Comparison of ENCODE assay signal across 10 cellular contexts in the genomic region with DNA sequence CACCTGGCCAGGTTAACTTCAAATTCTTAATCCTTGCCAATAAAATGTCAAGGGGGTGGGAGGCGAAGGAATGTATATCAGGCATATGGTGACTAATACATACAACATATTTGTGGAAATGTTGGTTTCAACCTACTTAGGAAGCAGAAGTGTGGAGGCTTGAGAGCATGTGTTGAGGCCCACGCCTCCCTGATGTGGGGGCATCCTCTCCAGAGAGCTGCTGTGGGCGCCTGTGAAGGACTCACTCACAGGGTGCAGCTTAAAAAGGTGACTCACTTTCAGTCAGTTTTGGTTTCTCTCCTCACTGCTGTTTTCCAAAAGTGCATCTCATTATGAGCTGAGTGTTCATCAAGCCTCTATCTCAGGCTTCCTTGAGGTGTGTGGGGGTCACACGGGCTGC. TPM values are rescaled to one million over a fixed set of nuclear protein-coding genes. Genes with fewer than 3 reads are reported as not detected.
A peak's percentile ranks its signal among the peaks of the same experiment; 100 is the strongest.
DNase-seq lines count a peak whose midpoint lies in the region; ATAC-seq and TF ChIP-seq lines count a peak whose summit lies in the region.
"Had no signal": no experiment of that assay in that cellular context is flagged by ENCODE, and none has a peak within 500 bp of the region (broad histone marks: within the 10 kb centered on the region; RNA-seq: fewer than 3 reads in every experiment).

No MANE protein-coding gene starts in this region.

- no peaks in the 10 kb centered on the region for H3K27me3 ChIP-seq in adipocyte (replicated peaks; ENCODE audit: control insufficient read depth, insufficient read depth, low read length)

- H3K4me3 ChIP-seq in adipocyte (ENCODE audit: low read length), result no peak overlapping the region
- H3K4me3 ChIP-seq: SK-N-MC had no signal

- no peaks in the 10 kb centered on the region for H3K36me3 ChIP-seq in adipocyte (ENCODE audit: control insufficient read depth, insufficient read depth, low read length, severe bottlenecking)

- H3K9ac ChIP-seq in adipocyte (ENCODE audit: low read length), result no peak overlapping the region

- no peaks in the 10 kb centered on the region for H3K9me3 ChIP-seq in adipocyte (ENCODE audit: control insufficient read depth, low read length)

- H3K4me1 ChIP-seq in adipocyte (ENCODE audit: control insufficient read depth, insufficient read depth, low read length), result peaks cover 1% of the 10 kb centered on the region

- ATAC-seq in HG02870 (IDR thresholded peaks at IDR 0.05; ENCODE audit: unreplicated experiment), result peak; percentile 78

- POLR2A ChIA-PET in HEK293T (lab: Yijun Ruan, JAX), result no interaction called here

- CTCF ChIA-PET in HEK293T (lab: Yijun Ruan, JAX), result no interaction called here

- DNase-seq in GM19240 (ENCODE audit: insufficient read length, low spot score) (peak; percentile 2), adipocyte (ENCODE audit: low read depth) (peak; percentile 54), cardiac septum (ENCODE audit: low spot score) (no peak), HEK293T (ENCODE audit: extremely low spot score) (no peak), kidney glomerular epithelial cell (lab: John Stamatoyannopoulos, UW) (no peak)
- DNase-seq in stimulated activated CD4-positive, alpha-beta T cell treated with anti-CD3 and anti-CD28 coated beads, Interleukin-15, amount 100 ng/mL, for 48 hours (ENCODE audit: low read depth in 2 of 2), result peak; percentile 7 to 9
- DNase-seq: GOT3 had no signal

- intact Hi-C loops in cardiac septum (cut with DNase I), result no loop called here

TF ChIP-seq in HEK293T, 16 proteins besides CTCF, POLR2A, EP300 and RAD21:
- no peak for TF ChIP-seq TARDBP (IDR thresholded peaks at IDR 0.05)
- TF ChIP-seq SUZ12 (IDR thresholded peaks at IDR 0.05), result no peak
- no peak for TF ChIP-seq NFRKB (IDR thresholded peaks at IDR 0.05)
- no peak for TF ChIP-seq FOXK2 (IDR thresholded peaks at IDR 0.05)
- TF ChIP-seq, protein P1, sequence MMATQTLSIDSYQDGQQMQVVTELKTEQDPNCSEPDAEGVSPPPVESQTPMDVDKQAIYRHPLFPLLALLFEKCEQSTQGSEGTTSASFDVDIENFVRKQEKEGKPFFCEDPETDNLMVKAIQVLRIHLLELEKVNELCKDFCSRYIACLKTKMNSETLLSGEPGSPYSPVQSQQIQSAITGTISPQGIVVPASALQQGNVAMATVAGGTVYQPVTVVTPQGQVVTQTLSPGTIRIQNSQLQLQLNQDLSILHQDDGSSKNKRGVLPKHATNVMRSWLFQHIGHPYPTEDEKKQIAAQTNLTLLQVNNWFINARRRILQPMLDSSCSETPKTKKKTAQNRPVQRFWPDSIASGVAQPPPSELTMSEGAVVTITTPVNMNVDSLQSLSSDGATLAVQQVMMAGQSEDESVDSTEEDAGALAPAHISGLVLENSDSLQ (IDR thresholded peaks at IDR 0.05), result no peak
- TF ChIP-seq LEF1 (IDR thresholded peaks at IDR 0.05; ENCODE audit: borderline replicate concordance), result no peak
- TF ChIP-seq FOXA1 (IDR thresholded peaks at IDR 0.05), result no peak
- no peak for TF ChIP-seq ELF4 (IDR thresholded peaks at IDR 0.05)
- no peak for TF ChIP-seq FOXM1 (IDR thresholded peaks at IDR 0.05; ENCODE audit: borderline replicate concordance)
- TF ChIP-seq ZNF384 (IDR thresholded peaks at IDR 0.05), result no peak
- no peak for TF ChIP-seq L3MBTL2 (conservative IDR thresholded peaks at IDR 0.05)
- TF ChIP-seq BHLHE40 (IDR thresholded peaks at IDR 0.05; ENCODE audit: borderline replicate concordance), result no peak
- TF ChIP-seq CTBP1 (IDR thresholded peaks at IDR 0.05; ENCODE audit: borderline replicate concordance), result no peak
- no peak for TF ChIP-seq SP1 (IDR thresholded peaks at IDR 0.05)
- no peak for TF ChIP-seq ARNT (IDR thresholded peaks at IDR 0.05)
- no peak for TF ChIP-seq HDGF (IDR thresholded peaks at IDR 0.05; ENCODE audit: borderline replicate concordance)

RNA-seq across cellular contexts. Expression of gene LNX1, which starts 27.5 kb away (rescaled TPM):
- 1.8 TPM for total RNA-seq in cardiac septum
- total RNA-seq: neural crest cell had no signal

Comparison
In these comparisons a context has a peak if more than half of its experiments do, and no peak if none do; other contexts are left out.
1. DNase-seq: peak in GM19240 (single experiment), adipocyte (single experiment) and stimulated activated CD4-positive, alpha-beta T cell treated with anti-CD3 and anti-CD28 coated beads, Interleukin-15, amount 100 ng/mL, for 48 hours (2 of 2); none in cardiac septum (single experiment), HEK293T (single experiment) and kidney glomerular epithelial cell (single experiment).